In the genomic region with DNA sequence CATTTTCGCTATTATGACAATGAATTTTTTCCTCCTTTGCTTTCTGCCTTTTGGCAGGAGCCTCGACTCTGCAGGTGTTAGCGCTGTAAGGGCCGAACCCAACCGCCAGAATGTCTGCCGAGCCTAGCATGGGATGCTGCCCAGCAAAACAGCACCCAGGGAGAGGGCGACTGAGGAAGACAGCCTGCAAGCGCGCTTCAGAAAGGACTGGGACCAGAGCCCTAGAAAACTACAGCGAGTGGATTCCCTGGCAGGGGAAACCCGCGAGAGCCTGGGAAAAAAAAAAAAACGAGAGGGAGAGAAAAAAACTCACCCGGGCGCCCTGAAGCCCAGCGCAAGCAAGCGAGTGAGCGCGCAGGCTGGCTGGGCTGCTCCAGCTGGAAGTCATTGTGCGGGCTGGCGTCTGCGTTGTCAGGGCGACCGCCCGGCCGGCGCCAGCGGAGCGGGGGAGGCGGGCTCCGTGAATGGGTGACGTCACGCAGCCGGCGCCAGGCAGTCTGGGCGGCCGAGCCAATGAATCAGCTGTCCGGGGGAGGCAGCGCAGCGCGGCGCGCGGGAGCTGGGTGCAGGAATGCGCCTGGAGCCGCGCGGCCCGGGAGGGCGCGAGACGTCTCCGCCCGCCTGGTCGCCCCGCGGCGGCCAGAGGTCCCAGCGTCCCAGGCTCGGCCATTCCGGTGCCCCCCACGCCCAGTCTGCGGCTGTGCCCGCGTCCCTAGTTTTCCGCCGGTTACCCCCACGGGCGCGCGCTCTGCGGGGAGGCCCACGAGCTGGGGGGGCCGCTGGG, we compare ENCODE assay signal across 8 cellular contexts. TPM values are rescaled to one million over a fixed set of nuclear protein-coding genes. Genes with fewer than 3 reads are reported as not detected.
DNase-seq lines count a peak whose midpoint lies in the region; ATAC-seq and TF ChIP-seq lines count a peak whose summit lies in the region.

No MANE protein-coding gene starts in this region.

- in situ Hi-C loops in brain microvascular endothelial cell (cut with HindIII; ENCODE audit: low pct_ligation_motif_present, low sequenced_read_pairs): no loop called here

- ATAC-seq in HG02571 (IDR thresholded peaks at IDR 0.05; ENCODE audit: unreplicated experiment): peak; percentile 97

- peak overlapping the region; percentile 96 for H3K27ac ChIP-seq in brain microvascular endothelial cell

- H3K36me3 ChIP-seq in brain microvascular endothelial cell (replicated peaks): no peaks in the 10 kb centered on the region

- peak; percentile 92 for DNase-seq in NCI-H1048 (lab: John Stamatoyannopoulos, UW)
- DNase-seq in SKM-1 (lab: John Stamatoyannopoulos, UW; ENCODE audit: unreplicated experiment): peak; percentile 75
- peak; percentile 96 for DNase-seq in brain microvascular endothelial cell
- DNase-seq in iPS DF 4.7 (ENCODE audit: extremely low read depth, low spot score): peak; percentile 41
- peak; percentile 89 for DNase-seq in renal cortical epithelial cell (ENCODE audit: low read depth)
- DNase-seq in cerebellar nuclear complex (lab: John Stamatoyannopoulos, UW): no peak

- H3K27me3 ChIP-seq in brain microvascular endothelial cell (replicated peaks): no peaks in the 10 kb centered on the region

- no peak for TF ChIP-seq CTCF in brain microvascular endothelial cell (IDR thresholded peaks at IDR 0.05; ENCODE audit: low read depth, low read length, missing control alignments)

- peak overlapping the region; percentile 57; the same call in 1 of the 2 replicates for H3K4me3 ChIP-seq in GM08714 (ENCODE audit: low read length)
- peak overlapping the region; percentile 76 for H3K4me3 ChIP-seq in brain microvascular endothelial cell (ENCODE audit: low read depth, low read length)

RNA-seq across cellular contexts. Expression of a gene that starts 32.6 kb away (rescaled TPM):
- 7.6 and 17.3 TPM in 2 replicates for total RNA-seq in renal cortical epithelial cell

Comparison
In these comparisons a context has a peak if more than half of its experiments do, and no peak if none do; other contexts are left out.
1. DNase-seq: peak in NCI-H1048 (single experiment), SKM-1 (single experiment), brain microvascular endothelial cell (single experiment), iPS DF 4.7 (single experiment) and renal cortical epithelial cell (single experiment); none in cerebellar nuclear complex (0 of 2).